Comparison of ENCODE assay signal across 8 cellular contexts in the genomic region with DNA sequence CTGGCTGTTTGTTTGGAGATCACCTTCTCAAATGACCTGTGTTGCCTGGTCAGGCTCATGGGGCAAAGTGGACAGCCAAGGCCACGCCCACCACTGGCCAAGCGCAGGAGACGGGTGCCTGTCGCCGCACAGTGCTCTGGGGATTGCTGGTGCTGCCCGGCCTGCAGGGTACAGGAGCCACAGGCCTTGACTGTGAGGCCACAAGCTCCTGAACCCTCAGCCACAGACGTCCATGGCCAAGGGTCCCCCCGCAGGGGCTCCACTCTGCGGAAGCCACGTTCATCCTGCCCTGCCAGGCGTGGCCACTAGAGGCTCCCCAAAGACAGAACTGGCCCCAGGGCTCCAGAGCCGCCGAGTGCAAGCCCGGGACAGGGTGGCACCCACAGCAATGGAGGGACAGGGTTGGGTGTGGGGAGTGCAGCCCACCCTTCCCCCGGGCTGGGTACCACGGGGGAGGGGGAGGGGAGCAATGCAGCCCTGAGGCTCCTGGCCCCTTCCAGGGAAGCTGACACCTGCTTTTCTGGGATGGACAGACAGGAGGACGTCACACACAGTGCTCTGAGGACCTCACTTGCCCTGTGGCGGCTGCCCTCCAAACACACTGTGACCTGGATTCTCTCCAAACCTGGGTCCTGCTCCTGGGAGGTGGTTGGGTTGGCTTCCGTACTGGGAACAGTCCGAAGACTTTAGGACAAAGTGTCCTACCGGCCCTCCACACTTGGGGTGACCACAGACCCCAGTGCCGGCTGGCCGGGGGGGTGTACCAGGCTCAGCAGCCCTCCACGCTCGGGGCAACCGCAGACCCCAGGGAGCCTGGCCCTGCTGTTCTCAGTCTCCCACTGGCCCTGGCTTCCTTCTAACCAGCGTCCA. TPM values are rescaled to one million over a fixed set of nuclear protein-coding genes. Genes with fewer than 3 reads are reported as not detected.
DNase-seq lines count a peak whose midpoint lies in the region; ATAC-seq and TF ChIP-seq lines count a peak whose summit lies in the region.

No MANE protein-coding gene starts in this region.

- no peak overlapping the region for H2BK15ac ChIP-seq in mesendoderm (replicated peaks; ENCODE audit: low read depth)

- no peaks in the 10 kb centered on the region for H3K27me3 ChIP-seq in effector memory CD4-positive, alpha-beta T cell (replicated peaks; ENCODE audit: control insufficient read depth, insufficient read depth, low read length, poor library complexity, severe bottlenecking)
- no peaks in the 10 kb centered on the region for H3K27me3 ChIP-seq in mesendoderm (ENCODE audit: insufficient read depth, low read length, poor library complexity)

- no peak overlapping the region for H3K4me3 Mint-ChIP-seq in activated CD8-positive, alpha-beta T cell treated with anti-CD3 and anti-CD28 coated beads for 36 hours

- no peak overlapping the region for H3K18ac ChIP-seq in mesendoderm (ENCODE audit: low read length)

- H3K9ac ChIP-seq in mesendoderm (ENCODE audit: low read length) = no peak overlapping the region

- H3K4ac ChIP-seq in mesendoderm (ENCODE audit: low read depth, low read length) = no peak overlapping the region

- no peaks in the 10 kb centered on the region for H3K79me2 ChIP-seq in mesendoderm (ENCODE audit: control insufficient read depth, insufficient read depth, low read length)

- peaks cover 7% of the 10 kb centered on the region for H3K36me3 Mint-ChIP-seq in activated CD8-positive, alpha-beta T cell treated with anti-CD3 and anti-CD28 coated beads for 36 hours (ENCODE audit: low read depth)

- no peak overlapping the region for H4K8ac ChIP-seq in mesendoderm (ENCODE audit: low read depth, low read length)

- no peak overlapping the region for H2BK120ac ChIP-seq in mesendoderm (ENCODE audit: low read depth, low read length)

- H3K9me3 ChIP-seq in effector memory CD4-positive, alpha-beta T cell (ENCODE audit: control insufficient read depth, low read length) = no peaks in the 10 kb centered on the region

- peak; percentile 88 for TF ChIP-seq CTCF in activated CD8-positive, alpha-beta T cell treated with anti-CD3 and anti-CD28 coated beads for 36 hours (IDR thresholded peaks at IDR 0.05)

- no peak overlapping the region for H3K23ac ChIP-seq in mesendoderm (ENCODE audit: low read length)

- POLR2A ChIA-PET in activated CD8-positive, alpha-beta T cell treated with anti-CD3 and anti-CD28 coated beads for 36 hours (lab: Charles Lee) = interaction anchor here (1.0 kb wide), 1 partner anchor 215 kb away, joined by 3 read pairs; no protein-coding TSS in a partner anchor

- H3K79me1 ChIP-seq in mesendoderm (ENCODE audit: low read length) = no peaks in the 10 kb centered on the region

- CTCF ChIA-PET in activated CD8-positive, alpha-beta T cell treated with anti-CD3 and anti-CD28 coated beads for 36 hours (lab: Charles Lee) = interaction anchor here (1.3 to 1.4 kb wide), 2 partner anchors 17 to 230 kb away, joined by 4 to 5 read pairs; no protein-coding TSS in a partner anchor

- intact Hi-C loops in activated CD8-positive, alpha-beta T cell treated with anti-CD3 and anti-CD28 coated beads for 36 hours (cut with micrococcal nuclease) = loop anchor here (5.0 kb wide), 1 partner anchor 231 kb away; no protein-coding TSS in a partner anchor

- no peak overlapping the region for H3K27ac Mint-ChIP-seq in activated CD8-positive, alpha-beta T cell treated with anti-CD3 and anti-CD28 coated beads for 36 hours

- H3K4me1 ChIP-seq in effector memory CD4-positive, alpha-beta T cell (ENCODE audit: control insufficient read depth, insufficient read depth, low read length, poor library complexity, severe bottlenecking) = peaks cover 22% of the 10 kb centered on the region
- H3K4me1 ChIP-seq in mesendoderm (ENCODE audit: control insufficient read depth, low read depth, low read length) = no peaks in the 10 kb centered on the region

- H3K4me2 ChIP-seq in mesendoderm (ENCODE audit: low read length) = no peak overlapping the region

- peak overlapping the region; percentile 70 for H3K27ac ChIP-seq in effector memory CD4-positive, alpha-beta T cell (ENCODE audit: insufficient read depth, low read length, poor library complexity, severe bottlenecking)
- no peak overlapping the region for H3K27ac ChIP-seq in mesendoderm (ENCODE audit: low read depth, low read length)

- H3K36me3 ChIP-seq in effector memory CD4-positive, alpha-beta T cell (ENCODE audit: control insufficient read depth, insufficient read depth, low read length) = no peaks in the 10 kb centered on the region
- no peaks in the 10 kb centered on the region for H3K36me3 ChIP-seq in mesendoderm (ENCODE audit: control insufficient read depth, insufficient read depth, low read length)

- no peak overlapping the region for H4K5ac ChIP-seq in mesendoderm (ENCODE audit: low read length)

- no peak overlapping the region for H2AK5ac ChIP-seq in mesendoderm (ENCODE audit: low read length)

- WGBS in mesendoderm (ENCODE audit: extremely low coverage, insufficient coverage, low lambda C conversion rate) = no CpG with 5 or more reads among the region's 27 CpGs

- ATAC-seq in GM18502 (IDR thresholded peaks at IDR 0.05; ENCODE audit: poor library complexity, unreplicated experiment) (peak; percentile 69), HG03159 (IDR thresholded peaks at IDR 0.05; ENCODE audit: unreplicated experiment) (peak; percentile 81), HG03025 (IDR thresholded peaks at IDR 0.05; ENCODE audit: low FRiP score, unreplicated experiment) (no peak)
- peak; percentile 87 for ATAC-seq in activated CD8-positive, alpha-beta T cell treated with anti-CD3 and anti-CD28 coated beads for 36 hours

- H3K9me3 Mint-ChIP-seq in activated CD8-positive, alpha-beta T cell treated with anti-CD3 and anti-CD28 coated beads for 36 hours = no peaks in the 10 kb centered on the region

- H3K4me1 Mint-ChIP-seq in activated CD8-positive, alpha-beta T cell treated with anti-CD3 and anti-CD28 coated beads for 36 hours (ENCODE audit: low read depth) = peaks cover 12% of the 10 kb centered on the region

- H3K56ac ChIP-seq in mesendoderm (ENCODE audit: low read length) = no peak overlapping the region

- H3K4me3 ChIP-seq in effector memory CD4-positive, alpha-beta T cell (ENCODE audit: insufficient read depth, low read depth, low read length, poor library complexity, severe bottlenecking) = peak overlapping the region; percentile 4
- H3K4me3 ChIP-seq in mesendoderm (ENCODE audit: low read length) = no peak overlapping the region

- DNase-seq in NCI-H524 (lab: John Stamatoyannopoulos, UW) = peak; percentile 70 to 84
- peak; percentile 80 for DNase-seq in activated CD8-positive, alpha-beta T cell treated with anti-CD3 and anti-CD28 coated beads for 36 hours
- DNase-seq in effector memory CD4-positive, alpha-beta T cell = peak; percentile 48 to 61 (median 57)
- DNase-seq in mesendoderm = peak; percentile 80
- peak; percentile 40 to 53 for DNase-seq in stimulated activated CD8-positive, alpha-beta memory T cell treated with anti-CD3 and anti-CD28 coated beads, Interleukin-15, amount 100 ng/mL, for 48 hours (ENCODE audit: low read depth in 2 of 2)

- no peak overlapping the region for H2BK5ac ChIP-seq in mesendoderm (ENCODE audit: low read length)

- H3K27me3 Mint-ChIP-seq in activated CD8-positive, alpha-beta T cell treated with anti-CD3 and anti-CD28 coated beads for 36 hours = peaks cover 7% of the 10 kb centered on the region

RNA-seq across cellular contexts. Expression of gene TPPP, which starts 21.5 kb away (rescaled TPM):
- under 1 TPM; 0.18 to 0.20 TPM for total RNA-seq in activated CD8-positive, alpha-beta T cell treated with anti-CD3 and anti-CD28 coated beads for 36 hours
- polyA plus RNA-seq in mesendoderm (2013, experiment 1 of 2) = 0.06 TPM
- 0.06 TPM for polyA plus RNA-seq in mesendoderm (2013, experiment 2 of 2)

RNA-seq across cellular contexts. Expression of gene CEP72, which starts 59.6 kb away (rescaled TPM):
- 10 to 100 TPM; 27.0 to 28.9 TPM for total RNA-seq in activated CD8-positive, alpha-beta T cell treated with anti-CD3 and anti-CD28 coated beads for 36 hours
- 3.7 TPM for polyA plus RNA-seq in mesendoderm (2013, experiment 1 of 2)
- polyA plus RNA-seq in mesendoderm (2013, experiment 2 of 2) = 3.9 TPM
